In the genomic region with DNA sequence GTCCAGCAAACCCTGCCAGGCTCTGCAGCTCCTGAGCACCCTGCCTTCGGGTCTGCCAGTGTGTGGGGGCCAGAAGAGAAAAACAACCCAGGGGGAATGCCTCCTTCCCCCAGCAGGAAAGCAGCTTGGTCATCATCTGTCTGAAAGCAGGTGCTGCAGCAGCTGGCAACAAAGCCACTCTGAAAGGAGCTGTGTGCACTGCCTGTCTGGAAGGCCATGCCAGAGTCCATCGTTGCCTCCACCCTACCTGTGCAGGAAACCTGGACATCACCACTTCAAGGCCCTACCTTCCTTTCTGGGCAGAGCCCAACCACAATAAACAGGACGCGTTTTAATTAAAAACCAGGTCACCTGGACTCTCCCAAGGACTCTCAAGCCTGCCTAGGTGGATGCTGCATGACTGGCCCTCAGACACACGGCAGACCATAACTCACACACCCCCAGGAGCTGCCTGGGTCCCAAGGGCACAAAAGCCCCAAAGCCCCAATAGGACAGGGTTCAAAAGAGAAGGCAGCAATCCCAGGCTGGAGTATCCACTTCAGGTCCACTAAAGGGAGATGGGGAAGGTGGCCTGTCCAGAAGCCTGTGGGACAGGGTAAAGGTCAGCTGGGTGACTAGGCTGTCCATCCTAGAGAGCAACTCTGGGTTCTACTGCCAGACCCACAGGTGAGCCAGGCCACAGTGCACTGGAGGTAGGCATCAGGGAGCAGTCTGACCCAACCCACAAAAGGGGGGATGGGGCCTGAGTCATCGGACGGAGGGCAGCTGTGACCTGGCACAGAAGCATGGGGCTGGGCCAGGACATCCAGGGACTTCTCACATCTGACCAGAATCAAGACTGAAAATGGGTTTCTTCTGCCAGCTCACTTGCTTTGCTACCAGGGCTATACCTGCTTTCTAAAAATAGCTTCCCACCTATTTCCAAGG, we compare ENCODE assay signal across 12 cellular contexts. TPM values are rescaled to one million over a fixed set of nuclear protein-coding genes. Genes with fewer than 3 reads are reported as not detected.
DNase-seq lines count a peak whose midpoint lies in the region; ATAC-seq lines count a peak whose summit lies in the region.
"Had no signal": no experiment of that assay in that cellular context is flagged by ENCODE, and none has a peak within 500 bp of the region (broad histone marks: within the 10 kb centered on the region; RNA-seq: fewer than 3 reads in every experiment).

No MANE protein-coding gene starts in this region.

- ATAC-seq in esophagus mucosa: peak; percentile 53
- ATAC-seq in HG03135 (IDR thresholded peaks at IDR 0.05; ENCODE audit: unreplicated experiment): no peak
- ATAC-seq: left ventricle myocardium superior had no signal

- peak; percentile 55 for DNase-seq in ELR (ENCODE audit: low read depth)
- peak; percentile 15 for DNase-seq in NCI-H2029 treated with DMSO at 0.1 percent for 48 hours (lab: John Stamatoyannopoulos, UW)
- peak; percentile 53 for DNase-seq in renal cortical epithelial cell (ENCODE audit: low read depth)
- no peak for DNase-seq in inferior parietal cortex (ENCODE audit: extremely low spot score)
- no peak for DNase-seq in stimulated activated CD4-positive, alpha-beta T cell treated with anti-CD3 and anti-CD28 coated beads, Interleukin-2, amount 100 ng/mL, for 48 hours
- DNase-seq in occipital lobe (lab: John Stamatoyannopoulos, UW): no peak
- DNase-seq: activated effector memory CD4-positive, alpha-beta T cell treated with anti-CD3 and anti-CD28 coated beads, Interleukin-2, amount 50 U/mL, for 16 hours; left ventricle myocardium superior; NCI-H1930; T-helper 9 cell had no signal

RNA-seq across cellular contexts. Expression of a gene that starts 6.1 kb away (rescaled TPM):
- total RNA-seq in esophagus mucosa (3.9 TPM), renal cortical epithelial cell (4.9 and 7.3 TPM in 2 replicates), occipital lobe (2.7 TPM)

RNA-seq across cellular contexts. Expression of a gene that starts 6.1 kb away (rescaled TPM):
- total RNA-seq in esophagus mucosa: 14.0 TPM
- total RNA-seq in renal cortical epithelial cell: 6.3 and 16.9 TPM in 2 replicates
- total RNA-seq in occipital lobe: 12.3 TPM

Comparison
In these comparisons a context has a peak if more than half of its experiments do, and no peak if none do; other contexts are left out.
1. DNase-seq: peak in ELR (single experiment), NCI-H2029 treated with DMSO at 0.1 percent for 48 hours (single experiment) and renal cortical epithelial cell (single experiment); none in inferior parietal cortex (single experiment), stimulated activated CD4-positive, alpha-beta T cell treated with anti-CD3 and anti-CD28 coated beads, Interleukin-2, amount 100 ng/mL, for 48 hours (0 of 2) and occipital lobe (single experiment).